1 cellular context compared by ENCODE assay signal in the genomic region with DNA sequence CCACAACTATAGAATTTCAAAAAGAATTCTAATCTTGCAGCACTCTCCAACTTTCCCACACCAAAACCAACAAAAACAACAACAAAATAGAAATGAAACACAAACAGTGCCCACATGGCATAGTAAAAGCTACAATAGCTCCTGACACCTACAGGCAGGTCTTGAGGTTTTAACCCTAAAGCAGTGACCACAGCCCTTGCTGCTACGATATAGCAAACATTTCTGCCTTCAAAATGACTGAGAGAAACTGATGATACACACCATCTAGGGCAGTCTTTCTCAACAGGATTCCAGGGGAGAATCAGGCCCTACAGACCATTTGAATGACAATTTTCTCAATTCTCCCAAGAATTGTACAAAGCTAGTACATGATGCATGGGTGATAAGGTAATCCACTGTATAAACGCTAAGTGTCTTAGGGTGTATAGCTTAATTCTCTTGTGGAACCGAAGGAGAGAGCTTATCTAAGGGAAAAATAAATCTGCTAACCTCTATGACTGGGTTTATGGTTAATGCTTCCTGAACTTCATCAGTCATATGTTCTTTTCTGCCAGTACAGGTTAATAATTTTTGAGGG.
TF ChIP-seq lines count a peak whose summit lies in the region.

No MANE protein-coding gene starts in this region.

TF ChIP-seq in WTC11, 78 proteins besides CTCF, POLR2A, EP300 and RAD21 (continued from another document):
- TF ChIP-seq, protein P1, sequence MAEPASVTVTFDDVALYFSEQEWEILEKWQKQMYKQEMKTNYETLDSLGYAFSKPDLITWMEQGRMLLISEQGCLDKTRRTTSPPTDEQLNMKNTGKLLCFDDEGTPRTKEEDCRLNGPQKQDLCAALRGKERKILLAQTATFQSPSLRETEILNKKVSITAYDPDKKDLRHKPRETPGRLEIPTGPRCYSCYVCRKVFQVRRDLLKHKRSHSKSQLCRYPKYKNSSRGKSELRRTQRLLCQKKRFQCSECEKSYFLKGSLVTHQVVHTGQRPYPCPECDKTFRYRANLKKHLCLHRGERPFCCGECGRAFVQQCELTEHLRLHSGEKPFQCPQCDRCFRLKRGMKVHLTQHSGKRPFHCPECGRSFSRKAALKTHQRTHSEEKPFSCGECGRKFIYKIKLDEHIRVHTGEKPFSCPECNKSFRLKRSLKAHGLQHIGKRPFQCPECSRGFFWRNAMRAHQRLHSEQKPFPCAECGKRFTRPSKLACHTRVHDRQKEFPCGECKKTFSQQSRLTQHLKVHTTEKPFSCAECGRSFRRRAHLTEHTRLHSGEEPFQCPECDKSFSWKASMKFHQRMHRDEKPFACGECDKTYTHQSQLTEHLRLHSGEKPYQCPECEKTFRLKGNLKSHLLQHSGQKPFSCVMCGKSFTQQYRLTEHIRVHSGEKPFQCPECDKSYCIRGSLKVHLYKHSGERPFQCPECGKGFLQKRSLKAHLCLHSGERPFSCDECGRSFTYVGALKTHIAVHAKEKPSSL (CRISPR knock-in tag; conservative IDR thresholded peaks at IDR 0.05), result no peak
- TF ChIP-seq, protein P2, sequence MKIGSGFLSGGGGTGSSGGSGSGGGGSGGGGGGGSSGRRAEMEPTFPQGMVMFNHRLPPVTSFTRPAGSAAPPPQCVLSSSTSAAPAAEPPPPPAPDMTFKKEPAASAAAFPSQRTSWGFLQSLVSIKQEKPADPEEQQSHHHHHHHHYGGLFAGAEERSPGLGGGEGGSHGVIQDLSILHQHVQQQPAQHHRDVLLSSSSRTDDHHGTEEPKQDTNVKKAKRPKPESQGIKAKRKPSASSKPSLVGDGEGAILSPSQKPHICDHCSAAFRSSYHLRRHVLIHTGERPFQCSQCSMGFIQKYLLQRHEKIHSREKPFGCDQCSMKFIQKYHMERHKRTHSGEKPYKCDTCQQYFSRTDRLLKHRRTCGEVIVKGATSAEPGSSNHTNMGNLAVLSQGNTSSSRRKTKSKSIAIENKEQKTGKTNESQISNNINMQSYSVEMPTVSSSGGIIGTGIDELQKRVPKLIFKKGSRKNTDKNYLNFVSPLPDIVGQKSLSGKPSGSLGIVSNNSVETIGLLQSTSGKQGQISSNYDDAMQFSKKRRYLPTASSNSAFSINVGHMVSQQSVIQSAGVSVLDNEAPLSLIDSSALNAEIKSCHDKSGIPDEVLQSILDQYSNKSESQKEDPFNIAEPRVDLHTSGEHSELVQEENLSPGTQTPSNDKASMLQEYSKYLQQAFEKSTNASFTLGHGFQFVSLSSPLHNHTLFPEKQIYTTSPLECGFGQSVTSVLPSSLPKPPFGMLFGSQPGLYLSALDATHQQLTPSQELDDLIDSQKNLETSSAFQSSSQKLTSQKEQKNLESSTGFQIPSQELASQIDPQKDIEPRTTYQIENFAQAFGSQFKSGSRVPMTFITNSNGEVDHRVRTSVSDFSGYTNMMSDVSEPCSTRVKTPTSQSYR (CRISPR knock-in tag; IDR thresholded peaks at IDR 0.05), result no peak
- no peak for TF ChIP-seq TCF7 (CRISPR knock-in tag; IDR thresholded peaks at IDR 0.05; ENCODE audit: low read depth)
- TF ChIP-seq, protein P3, sequence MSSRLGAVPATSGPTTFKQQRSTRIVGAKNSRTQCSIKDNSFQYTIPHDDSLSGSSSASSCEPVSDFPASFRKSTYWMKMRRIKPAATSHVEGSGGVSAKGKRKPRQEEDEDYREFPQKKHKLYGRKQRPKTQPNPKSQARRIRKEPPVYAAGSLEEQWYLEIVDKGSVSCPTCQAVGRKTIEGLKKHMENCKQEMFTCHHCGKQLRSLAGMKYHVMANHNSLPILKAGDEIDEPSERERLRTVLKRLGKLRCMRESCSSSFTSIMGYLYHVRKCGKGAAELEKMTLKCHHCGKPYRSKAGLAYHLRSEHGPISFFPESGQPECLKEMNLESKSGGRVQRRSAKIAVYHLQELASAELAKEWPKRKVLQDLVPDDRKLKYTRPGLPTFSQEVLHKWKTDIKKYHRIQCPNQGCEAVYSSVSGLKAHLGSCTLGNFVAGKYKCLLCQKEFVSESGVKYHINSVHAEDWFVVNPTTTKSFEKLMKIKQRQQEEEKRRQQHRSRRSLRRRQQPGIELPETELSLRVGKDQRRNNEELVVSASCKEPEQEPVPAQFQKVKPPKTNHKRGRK (CRISPR knock-in tag; IDR thresholded peaks at IDR 0.05; ENCODE audit: borderline replicate concordance), result no peak
- TF ChIP-seq GTF2I (CRISPR knock-in tag; conservative IDR thresholded peaks at IDR 0.05), result no peak
- no peak for TF ChIP-seq CBFB (CRISPR knock-in tag; IDR thresholded peaks at IDR 0.05; ENCODE audit: low read depth)
- no peak for TF ChIP-seq NFE2L1 (CRISPR knock-in tag; IDR thresholded peaks at IDR 0.05)
- TF ChIP-seq, protein P4, sequence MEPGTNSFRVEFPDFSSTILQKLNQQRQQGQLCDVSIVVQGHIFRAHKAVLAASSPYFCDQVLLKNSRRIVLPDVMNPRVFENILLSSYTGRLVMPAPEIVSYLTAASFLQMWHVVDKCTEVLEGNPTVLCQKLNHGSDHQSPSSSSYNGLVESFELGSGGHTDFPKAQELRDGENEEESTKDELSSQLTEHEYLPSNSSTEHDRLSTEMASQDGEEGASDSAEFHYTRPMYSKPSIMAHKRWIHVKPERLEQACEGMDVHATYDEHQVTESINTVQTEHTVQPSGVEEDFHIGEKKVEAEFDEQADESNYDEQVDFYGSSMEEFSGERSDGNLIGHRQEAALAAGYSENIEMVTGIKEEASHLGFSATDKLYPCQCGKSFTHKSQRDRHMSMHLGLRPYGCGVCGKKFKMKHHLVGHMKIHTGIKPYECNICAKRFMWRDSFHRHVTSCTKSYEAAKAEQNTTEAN (CRISPR knock-in tag; IDR thresholded peaks at IDR 0.05), result no peak
- TF ChIP-seq, protein P5, sequence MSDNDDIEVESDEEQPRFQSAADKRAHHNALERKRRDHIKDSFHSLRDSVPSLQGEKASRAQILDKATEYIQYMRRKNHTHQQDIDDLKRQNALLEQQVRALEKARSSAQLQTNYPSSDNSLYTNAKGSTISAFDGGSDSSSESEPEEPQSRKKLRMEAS (CRISPR knock-in tag; IDR thresholded peaks at IDR 0.05), result no peak
- no peak for TF ChIP-seq ZNF232 (CRISPR knock-in tag; IDR thresholded peaks at IDR 0.05)
- TF ChIP-seq MXD4 (CRISPR knock-in tag; IDR thresholded peaks at IDR 0.05; ENCODE audit: borderline replicate concordance), result no peak
- no peak for TF ChIP-seq CREB1 (CRISPR knock-in tag; IDR thresholded peaks at IDR 0.05)
